Comparison of ENCODE assay signal across 15 cellular contexts in the genomic region with DNA sequence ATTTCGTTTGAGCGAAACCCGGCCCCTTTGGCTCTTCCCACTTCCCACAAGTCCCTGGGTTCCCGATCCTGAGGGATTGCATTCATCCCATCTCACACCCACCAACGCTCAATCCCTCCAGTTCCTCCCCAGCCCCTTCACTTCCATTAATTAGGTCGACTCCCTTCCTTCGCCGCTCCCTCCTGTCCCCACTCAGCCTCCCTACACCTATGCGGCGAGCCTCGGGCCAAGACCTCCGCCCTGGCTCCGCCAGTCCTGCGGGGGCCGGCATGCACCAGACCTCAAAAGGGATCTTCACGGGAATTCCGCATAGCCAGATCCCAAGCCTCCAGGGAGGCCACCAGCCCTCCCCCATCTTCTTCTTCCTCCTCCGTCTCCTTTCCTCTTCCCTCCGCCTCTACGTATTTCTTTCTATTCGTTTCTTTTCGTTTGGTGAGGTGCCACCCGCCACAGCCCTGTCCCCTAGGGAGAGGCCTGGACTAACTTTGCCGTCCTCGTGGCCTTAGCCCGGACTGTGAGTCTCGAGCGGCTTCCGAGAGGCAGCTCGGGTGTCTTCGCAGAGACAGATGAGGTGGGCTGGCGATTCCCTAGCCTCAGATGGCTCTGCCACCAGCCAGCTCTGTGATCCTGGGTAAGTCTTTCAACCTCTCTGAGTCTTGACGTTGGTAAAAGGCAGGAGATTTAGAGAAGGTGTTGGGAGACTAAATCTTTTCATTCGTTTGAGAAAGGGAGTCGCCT. TPM values are rescaled to one million over a fixed set of nuclear protein-coding genes. Genes with fewer than 3 reads are reported as not detected.
DNase-seq lines count a peak whose midpoint lies in the region; ATAC-seq lines count a peak whose summit lies in the region.
"Had no signal": no experiment of that assay in that cellular context is flagged by ENCODE, and none has a peak within 500 bp of the region (broad histone marks: within the 10 kb centered on the region; RNA-seq: fewer than 3 reads in every experiment).

No MANE protein-coding gene starts in this region.

- peak; percentile 58 for DNase-seq in activated CD4-positive, alpha-beta T cell treated with anti-CD3 and anti-CD28 coated beads, Interleukin-2, amount 10 ng/mL, durations not matched to agents 24 days and 14 days
- DNase-seq in activated CD4-positive, alpha-beta T cell treated with anti-CD3 and anti-CD28 coated beads, Interleukin-2, amount 50 U/mL, for 4 hours: no peak
- peak; percentile 13 for DNase-seq in adipocyte (ENCODE audit: low read depth)
- DNase-seq in sciatic nerve (ENCODE audit: low spot score): no peak
- DNase-seq in activated CD8-positive, alpha-beta T cell treated with anti-CD3 and anti-CD28 coated beads, Interleukin-2, amount 10 ng/mL, durations not matched to agents 7 days and 5 days: no peak
- no peak for DNase-seq in left lobe of liver (ENCODE audit: low spot score)
- DNase-seq in activated CD4-positive, alpha-beta T cell treated with anti-CD3 and anti-CD28 coated beads for 1 hour: no peak
- DNase-seq: activated CD4-positive, CD25-positive, alpha-beta regulatory T cell treated with anti-CD3 and anti-CD28 coated beads, Interleukin-2, amount 50 U/mL, for 72 hours; Calu3; colonic mucosa; NCI-H2081 treated with DMSO at 0.1 percent for 48 hours had no signal

- H3K4me3 Mint-ChIP-seq in activated CD4-positive, alpha-beta T cell treated with anti-CD3 and anti-CD28 coated beads, Interleukin-2, amount 10 ng/mL, durations not matched to agents 24 days and 14 days: peak overlapping the region; percentile 24
- H3K4me3 Mint-ChIP-seq in activated CD8-positive, alpha-beta T cell treated with anti-CD3 and anti-CD28 coated beads, Interleukin-2, amount 10 ng/mL, durations not matched to agents 7 days and 5 days: no peak overlapping the region

- H3K36me3 Mint-ChIP-seq in activated CD4-positive, alpha-beta T cell treated with anti-CD3 and anti-CD28 coated beads, Interleukin-2, amount 10 ng/mL, durations not matched to agents 24 days and 14 days (ENCODE audit: low read depth): no peaks in the 10 kb centered on the region
- H3K36me3 Mint-ChIP-seq in activated CD8-positive, alpha-beta T cell treated with anti-CD3 and anti-CD28 coated beads, Interleukin-2, amount 10 ng/mL, durations not matched to agents 7 days and 5 days (ENCODE audit: low read depth): no peaks in the 10 kb centered on the region

- peaks cover 13% of the 10 kb centered on the region for H3K9me3 ChIP-seq in adipocyte (ENCODE audit: control insufficient read depth, low read length)
- H3K9me3 ChIP-seq in iPS-18c (ENCODE audit: control insufficient read depth, insufficient read depth, low read length): peaks cover 3% of the 10 kb centered on the region
- H3K9me3 ChIP-seq: colonic mucosa, upper lobe of left lung had no signal

- no peaks in the 10 kb centered on the region for H3K9me3 Mint-ChIP-seq in activated CD4-positive, alpha-beta T cell treated with anti-CD3 and anti-CD28 coated beads, Interleukin-2, amount 10 ng/mL, durations not matched to agents 24 days and 14 days
- H3K9me3 Mint-ChIP-seq in activated CD8-positive, alpha-beta T cell treated with anti-CD3 and anti-CD28 coated beads, Interleukin-2, amount 10 ng/mL, durations not matched to agents 7 days and 5 days (ENCODE audit: insufficient read depth): no peaks in the 10 kb centered on the region

- POLR2A ChIA-PET in activated CD8-positive, alpha-beta T cell treated with anti-CD3 and anti-CD28 coated beads, Interleukin-2, amount 10 ng/mL, durations not matched to agents 7 days and 5 days (lab: Charles Lee): no interaction called here

- H3K4me1 Mint-ChIP-seq in activated CD4-positive, alpha-beta T cell treated with anti-CD3 and anti-CD28 coated beads, Interleukin-2, amount 10 ng/mL, durations not matched to agents 24 days and 14 days: peaks cover 6% of the 10 kb centered on the region
- peaks cover 6% of the 10 kb centered on the region for H3K4me1 Mint-ChIP-seq in activated CD8-positive, alpha-beta T cell treated with anti-CD3 and anti-CD28 coated beads, Interleukin-2, amount 10 ng/mL, durations not matched to agents 7 days and 5 days (ENCODE audit: low read depth)

- intact Hi-C loops in activated CD4-positive, alpha-beta T cell treated with anti-CD3 and anti-CD28 coated beads, Interleukin-2, amount 10 ng/mL, durations not matched to agents 24 days and 14 days (cut with micrococcal nuclease): loop anchor here (1.0 to 5.0 kb wide), 2 partner anchors 11 to 55 kb away; no protein-coding TSS in a partner anchor
- intact Hi-C loops in sciatic nerve (cut with DNase I): no loop called here

- CTCF ChIA-PET in activated CD8-positive, alpha-beta T cell treated with anti-CD3 and anti-CD28 coated beads, Interleukin-2, amount 10 ng/mL, durations not matched to agents 7 days and 5 days (lab: Charles Lee): interaction anchor here (0.6 to 1.9 kb wide), 4 partner anchors 16 to 216 kb away, joined by 3 to 16 read pairs (median 6); no protein-coding TSS in a partner anchor

- H3K36me3 ChIP-seq in adipocyte (ENCODE audit: control insufficient read depth, insufficient read depth, low read length, severe bottlenecking): no peaks in the 10 kb centered on the region
- H3K36me3 ChIP-seq: colonic mucosa, upper lobe of left lung had no signal

- H3K4me1 ChIP-seq in adipocyte (ENCODE audit: control insufficient read depth, insufficient read depth, low read length): peaks cover 10% of the 10 kb centered on the region
- H3K4me1 ChIP-seq: colonic mucosa had no signal

- peaks cover 77% of the 10 kb centered on the region for H3K27me3 Mint-ChIP-seq in activated CD4-positive, alpha-beta T cell treated with anti-CD3 and anti-CD28 coated beads, Interleukin-2, amount 10 ng/mL, durations not matched to agents 24 days and 14 days
- H3K27me3 Mint-ChIP-seq in activated CD8-positive, alpha-beta T cell treated with anti-CD3 and anti-CD28 coated beads, Interleukin-2, amount 10 ng/mL, durations not matched to agents 7 days and 5 days (ENCODE audit: low read depth): peaks cover 75% of the 10 kb centered on the region

- no peak overlapping the region for H3K9ac ChIP-seq in adipocyte (ENCODE audit: low read length)

- peak overlapping the region; percentile 62 for H3K27ac Mint-ChIP-seq in activated CD4-positive, alpha-beta T cell treated with anti-CD3 and anti-CD28 coated beads, Interleukin-2, amount 10 ng/mL, durations not matched to agents 24 days and 14 days
- no peak overlapping the region for H3K27ac Mint-ChIP-seq in activated CD8-positive, alpha-beta T cell treated with anti-CD3 and anti-CD28 coated beads, Interleukin-2, amount 10 ng/mL, durations not matched to agents 7 days and 5 days

- peaks cover 88% of the 10 kb centered on the region for H3K27me3 ChIP-seq in adipocyte (replicated peaks; ENCODE audit: control insufficient read depth, insufficient read depth, low read length)

- H3K4me3 ChIP-seq in adipocyte (ENCODE audit: low read length) (no peak overlapping the region), iPS-18c (ENCODE audit: insufficient read depth, low read depth, low read length) (peak overlapping the region; percentile 52)
- H3K4me3 ChIP-seq: colonic mucosa, upper lobe of left lung had no signal

- peak; percentile 33 for ATAC-seq in sciatic nerve
- ATAC-seq in activated CD8-positive, alpha-beta T cell treated with anti-CD3 and anti-CD28 coated beads, Interleukin-2, amount 10 ng/mL, durations not matched to agents 7 days and 5 days: no peak
- ATAC-seq in left lobe of liver: no peak

RNA-seq across cellular contexts. Expression of gene LBX1, which starts 8.0 kb away (rescaled TPM):
- total RNA-seq in activated CD4-positive, alpha-beta T cell treated with anti-CD3 and anti-CD28 coated beads, Interleukin-2, amount 10 ng/mL, durations not matched to agents 24 days and 14 days: not detected in 2 replicates
- total RNA-seq in sciatic nerve: not detected
- total RNA-seq in activated CD8-positive, alpha-beta T cell treated with anti-CD3 and anti-CD28 coated beads, Interleukin-2, amount 10 ng/mL, durations not matched to agents 7 days and 5 days: not detected
- total RNA-seq in left lobe of liver: not detected
- total RNA-seq: Calu3, colonic mucosa, fibroblast of villous mesenchyme, M059J had no signal

Comparison
In these comparisons a context has a peak if more than half of its experiments do, and no peak if none do; other contexts are left out.
1. DNase-seq: peak in activated CD4-positive, alpha-beta T cell treated with anti-CD3 and anti-CD28 coated beads, Interleukin-2, amount 10 ng/mL, durations not matched to agents 24 days and 14 days (single experiment) and adipocyte (single experiment); none in activated CD4-positive, alpha-beta T cell treated with anti-CD3 and anti-CD28 coated beads, Interleukin-2, amount 50 U/mL, for 4 hours (0 of 2), sciatic nerve (single experiment), activated CD8-positive, alpha-beta T cell treated with anti-CD3 and anti-CD28 coated beads, Interleukin-2, amount 10 ng/mL, durations not matched to agents 7 days and 5 days (single experiment), left lobe of liver (single experiment) and activated CD4-positive, alpha-beta T cell treated with anti-CD3 and anti-CD28 coated beads for 1 hour (single experiment).